Comparison of ENCODE assay signal across 9 cellular contexts in the genomic region with DNA sequence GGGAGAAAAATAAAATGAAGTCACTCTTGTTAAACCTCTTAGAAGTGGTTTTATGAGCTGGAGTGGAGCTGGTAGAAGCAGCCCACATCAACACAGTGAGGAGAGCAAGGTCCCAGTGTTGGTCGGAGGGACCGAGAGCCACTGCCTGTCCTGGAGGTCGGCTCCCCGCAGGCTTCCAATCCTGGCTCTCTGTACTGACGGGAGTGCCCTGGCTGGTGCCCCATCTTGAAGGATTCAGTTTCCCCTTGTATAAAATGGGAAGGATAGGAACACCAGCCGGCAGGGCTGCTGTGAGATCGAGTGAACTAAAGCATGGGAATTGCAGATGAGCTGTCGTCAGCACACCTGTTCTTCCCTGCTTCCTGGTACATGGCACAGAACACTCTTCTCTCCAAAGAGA.
"Had no signal": no experiment of that assay in that cellular context is flagged by ENCODE, and none has a peak within 500 bp of the region (broad histone marks: within the 10 kb centered on the region; RNA-seq: fewer than 3 reads in every experiment).

No MANE protein-coding gene starts in this region.

- H3K36me3 Mint-ChIP-seq: activated naive CD8-positive, alpha-beta T cell; immature natural killer cell; T-cell had no signal

- H3K9me3 Mint-ChIP-seq: immature natural killer cell, nephron progenitor cell, T-cell had no signal

- H3K4me3 ChIP-seq: dorsolateral prefrontal cortex, psoas muscle, vagina had no signal

- H3K36me3 ChIP-seq: vagina had no signal

- H3K27me3 ChIP-seq: vagina had no signal

- H3K4me3 Mint-ChIP-seq: nephron progenitor cell had no signal

- DNase-seq: cerebellar nuclear complex, immature natural killer cell, nephron progenitor cell, psoas muscle had no signal

- ATAC-seq: esophagus mucosa, psoas muscle had no signal

- H3K9me3 ChIP-seq: psoas muscle, vagina had no signal

- H3K27ac Mint-ChIP-seq: nephron progenitor cell, T-cell had no signal

- H3K4me1 ChIP-seq: psoas muscle had no signal
